8 cellular contexts compared by ENCODE assay signal in genomic region chr10:120735773-120736371, GRCh38.
DNase-seq lines count a peak whose midpoint lies in the region; ATAC-seq and TF ChIP-seq lines count a peak whose summit lies in the region.

No MANE protein-coding gene starts in this region.

- no peaks in the 10 kb centered on the region for H3K9me3 ChIP-seq in thyroid gland

- peak; percentile 69 for ATAC-seq in HG03159 (IDR thresholded peaks at IDR 0.05; ENCODE audit: unreplicated experiment)
- no peak for ATAC-seq in sciatic nerve
- ATAC-seq in GM21825 (IDR thresholded peaks at IDR 0.05; ENCODE audit: unreplicated experiment): no peak

- H3K27ac ChIP-seq in thyroid gland: no peak overlapping the region

- DNase-seq in GM10266 (ENCODE audit: extremely low spot score): peak; percentile 19
- DNase-seq in SIG-M5 (lab: John Stamatoyannopoulos, UW): peak; percentile 3
- DNase-seq in fibroblast of villous mesenchyme (ENCODE audit: low read depth): peak; percentile 20
- no peak for DNase-seq in thyroid gland
- DNase-seq in sciatic nerve (ENCODE audit: low spot score): no peak
- no peak for DNase-seq in NCI-H2227 treated with DMSO at 0.1 percent for 48 hours (lab: John Stamatoyannopoulos, UW)

- H3K36me3 ChIP-seq in thyroid gland: no peaks in the 10 kb centered on the region

- TF ChIP-seq CTCF in GM10266 (IDR thresholded peaks at IDR 0.05; ENCODE audit: control insufficient read depth, insufficient read depth, low read depth, missing control alignments): peak; percentile 54
- peak; percentile 72 for TF ChIP-seq CTCF in fibroblast of villous mesenchyme (IDR thresholded peaks at IDR 0.05; ENCODE audit: insufficient read depth, low read depth, low read length)
- TF ChIP-seq CTCF in thyroid gland (IDR thresholded peaks at IDR 0.05): peak; percentile 27 to 69 (median 58)

- H3K4me3 ChIP-seq in fibroblast of villous mesenchyme (ENCODE audit: low read depth, low read length) (no peak overlapping the region), thyroid gland (replicated peaks in 1 of 3) (no peak overlapping the region)

- no peaks in the 10 kb centered on the region for H3K27me3 ChIP-seq in thyroid gland

- 61 to 65% methylated on average over 5 of the region's 5 CpGs for WGBS in thyroid gland, 2 donors

- intact Hi-C loops in thyroid gland (cut with DNase I) (no loop called here), sciatic nerve (cut with DNase I) (no loop called here)

- H3K4me1 ChIP-seq in thyroid gland: peaks cover 3 to 19% of the 10 kb centered on the region in 2 donors

- no peak for TF ChIP-seq POLR2A in thyroid gland (IDR thresholded peaks at IDR 0.05)

Comparison
In these comparisons a context has a peak if more than half of its experiments do, and no peak if none do; other contexts are left out.
1. DNase-seq: peak in GM10266 (single experiment), SIG-M5 (single experiment) and fibroblast of villous mesenchyme (single experiment); none in thyroid gland (0 of 2), sciatic nerve (single experiment) and NCI-H2227 treated with DMSO at 0.1 percent for 48 hours (single experiment).
2. Peak in every context shown above with its lines, with median percentiles within 50 percentile points of each other: CTCF ChIP-seq.